ENCODE assay signal across 21 cellular contexts in genomic region chr13:100443278-100443997, GRCh38.
DNase-seq lines count a peak whose midpoint lies in the region; ATAC-seq and TF ChIP-seq lines count a peak whose summit lies in the region.
"Had no signal": no experiment of that assay in that cellular context is flagged by ENCODE, and none has a peak within 500 bp of the region (broad histone marks: within the 10 kb centered on the region; RNA-seq: fewer than 3 reads in every experiment).

No MANE protein-coding gene starts in this region.

- intact Hi-C loops in ascending aorta (cut with DNase I), result no loop called here

- no peak for TF ChIP-seq CTCF in ascending aorta (IDR thresholded peaks at IDR 0.05)

- ATAC-seq in SK-N-SH treated with all-trans-retinoic acid at 6 μM for 48 hours, result peak; percentile 43
- ATAC-seq: left lung; natural killer cell treated with Interleukin-12 subunit alpha and Interleukin-12 subunit beta and Interleukin-15 and Interleukin-18, amount 100 ng/mL, for 72 hours had no signal

- H3K4me1 ChIP-seq in ascending aorta, result peaks cover 0 to 9% of the 10 kb centered on the region in 2 donors
- H3K4me1 ChIP-seq: uterus had no signal

- H3K27me3 ChIP-seq in ascending aorta, result no peaks in the 10 kb centered on the region
- H3K27me3 ChIP-seq: left lung, sigmoid colon, uterus had no signal

- DNase-seq in EH (ENCODE audit: low read depth) (peak; percentile 3), HT-29 (ENCODE audit: low spot score) (peak; percentile 16), myocyte (ENCODE audit: low read depth) (peak; percentile 18), globus pallidus (ENCODE audit: low spot score) (no peak), NCI-H1105 treated with DMSO at 0.1 percent for 48 hours (lab: John Stamatoyannopoulos, UW) (no peak), cortex of kidney (lab: John Stamatoyannopoulos, UW) (no peak), ascending aorta (ENCODE audit: low spot score in 2 of 2) (no peak)
- DNase-seq: activated CD4-positive, alpha-beta T cell treated with anti-CD3 and anti-CD28 coated beads for 1 hour; activated naive CD4-positive, alpha-beta T cell treated with anti-CD3 and anti-CD28 coated beads, Interleukin-2, amount 10 ng/mL, durations not matched to agents 7 days and 5 days; anterior cingulate cortex; HCEC 1CT; left lung; midbrain; NCI-H1092 treated with DMSO at 0.1 percent for 48 hours; NCI-H526; posterior cingulate gyrus; sigmoid colon; uterus had no signal

- no peak overlapping the region for H3K4me3 ChIP-seq in ascending aorta
- H3K4me3 ChIP-seq: left lung, sigmoid colon, uterus had no signal

- H3K27ac ChIP-seq in ascending aorta, result no peak overlapping the region
- H3K27ac ChIP-seq: C4-2B, left lung, sigmoid colon, uterus had no signal

- no peaks in the 10 kb centered on the region for H3K9me3 ChIP-seq in ascending aorta
- H3K9me3 ChIP-seq: left lung, sigmoid colon, uterus had no signal

- peaks cover 0 to 3% of the 10 kb centered on the region in 2 donors for H3K36me3 ChIP-seq in ascending aorta
- H3K36me3 ChIP-seq: left lung, sigmoid colon, uterus had no signal

TF ChIP-seq in SK-N-SH treated with all-trans-retinoic acid at 6 μM for 48 hours, 23 proteins besides CTCF, POLR2A, EP300 and RAD21:
- TF ChIP-seq GLIS3 (CRISPR knock-in tag; IDR thresholded peaks at IDR 0.05), result no peak
- no peak for TF ChIP-seq ZNF565 (CRISPR knock-in tag; conservative IDR thresholded peaks at IDR 0.05; ENCODE audit: low read depth)
- no peak for TF ChIP-seq ZFP30 (CRISPR knock-in tag; IDR thresholded peaks at IDR 0.05)
- TF ChIP-seq ZFP3 (CRISPR knock-in tag; IDR thresholded peaks at IDR 0.05), result no peak
- no peak for TF ChIP-seq PATZ1 (CRISPR knock-in tag; IDR thresholded peaks at IDR 0.05; ENCODE audit: borderline replicate concordance)
- no peak for TF ChIP-seq POU6F1 (CRISPR knock-in tag; IDR thresholded peaks at IDR 0.05; ENCODE audit: borderline replicate concordance, low read depth)
- no peak for TF ChIP-seq OSR1 (CRISPR knock-in tag; IDR thresholded peaks at IDR 0.05)
- no peak for TF ChIP-seq ARNTL (CRISPR knock-in tag; IDR thresholded peaks at IDR 0.05; ENCODE audit: borderline replicate concordance, low read depth)
- TF ChIP-seq ZC3H10 (CRISPR knock-in tag; IDR thresholded peaks at IDR 0.05), result no peak
- no peak for TF ChIP-seq ESRRG (CRISPR knock-in tag; IDR thresholded peaks at IDR 0.05)
- TF ChIP-seq RARB (CRISPR knock-in tag; IDR thresholded peaks at IDR 0.05), result no peak
- no peak for TF ChIP-seq TCF4 (CRISPR knock-in tag; IDR thresholded peaks at IDR 0.05; ENCODE audit: borderline replicate concordance)
- no peak for TF ChIP-seq ZNF70 (CRISPR knock-in tag; IDR thresholded peaks at IDR 0.05)
- no peak for TF ChIP-seq CSRNP3 (CRISPR knock-in tag; IDR thresholded peaks at IDR 0.05)

Comparison
In these comparisons a context has a peak if more than half of its experiments do, and no peak if none do; other contexts are left out.
1. DNase-seq: peak in EH (single experiment), HT-29 (single experiment) and myocyte (single experiment); none in globus pallidus (single experiment), NCI-H1105 treated with DMSO at 0.1 percent for 48 hours (single experiment), cortex of kidney (single experiment) and ascending aorta (0 of 2).